Comparison of ENCODE assay signal across 8 cellular contexts in the genomic region with DNA sequence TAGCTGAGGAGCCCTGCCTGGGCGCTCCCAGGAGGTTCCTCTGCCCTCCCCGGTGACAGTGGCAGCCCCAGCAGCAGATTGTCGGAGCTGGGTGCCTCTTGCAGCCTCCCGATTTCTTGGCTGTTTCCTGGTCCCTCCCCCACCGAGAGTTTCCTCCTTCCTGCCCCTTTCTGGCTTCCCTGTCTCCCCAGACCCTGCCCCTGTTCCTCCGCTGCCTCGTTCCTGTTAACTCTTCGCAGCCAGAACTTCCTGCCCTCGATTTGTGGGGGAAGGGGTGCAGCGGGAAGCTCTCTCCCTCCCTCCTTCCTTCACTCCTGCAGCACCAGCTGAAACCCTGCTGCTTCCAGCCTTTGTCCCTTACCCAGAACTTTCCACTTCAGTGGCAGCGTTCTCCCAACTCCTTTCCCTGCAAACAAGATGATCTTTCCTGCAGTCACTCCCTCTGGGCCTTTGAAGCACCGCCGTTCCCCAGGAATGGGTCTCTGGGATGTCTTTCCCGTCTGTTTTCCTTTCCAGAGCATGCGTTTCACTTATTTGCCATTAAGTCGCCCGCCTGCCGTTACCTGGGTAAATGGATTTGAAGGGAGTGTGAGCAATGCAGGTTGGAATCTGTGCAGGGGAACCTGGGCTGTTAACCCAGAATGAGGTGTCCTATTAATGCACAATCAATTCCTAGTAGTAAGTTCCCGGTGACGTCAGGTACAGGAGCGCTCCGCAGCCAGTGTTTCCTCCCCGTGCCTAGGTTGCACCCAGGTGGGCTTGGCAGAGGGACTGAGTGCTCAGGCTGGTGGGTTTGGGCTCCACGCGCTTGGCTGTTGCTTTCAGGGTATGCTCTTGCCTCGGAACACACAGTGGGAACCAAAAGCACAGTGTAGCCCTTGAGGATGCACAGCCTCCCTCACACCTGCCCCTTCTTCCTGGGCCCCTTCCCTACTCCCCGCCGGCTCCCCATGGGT. TPM values are rescaled to one million over a fixed set of nuclear protein-coding genes. Genes with fewer than 3 reads are reported as not detected.
A peak's percentile ranks its signal among the peaks of the same experiment; 100 is the strongest.
DNase-seq lines count a peak whose midpoint lies in the region; FAIRE-seq and TF ChIP-seq lines count a peak whose summit lies in the region.

No MANE protein-coding gene starts in this region.

- no peak for FAIRE-seq in keratinocyte (lab: Jason Lieb, UNC)

- 21 to 27% (median 24%) methylated on average over 27 to 28 of the region's 28 CpGs for WGBS in stomach, 5 donors

- intact Hi-C loops in stomach (cut with DNase I; ENCODE audit: low total_unique reads), result no loop called here

- POLR2A ChIA-PET in GM10248 (lab: Yijun Ruan, JAX), result interaction anchor here (1.0 kb wide), 1 partner anchor 83 kb away, joined by 4 read pairs; a partner anchor contains a TSS

- TF ChIP-seq POLR2A in stomach (IDR thresholded peaks at IDR 0.05), result no peak

- CTCF ChIA-PET in GM10248 (lab: Yijun Ruan, JAX), result interaction anchor here (1.0 to 6.3 kb wide), 10 partner anchors 8 to 112 kb away, joined by 3 to 56 read pairs (median 8); a partner anchor contains a TSS

- H3K4me3 ChIP-seq in BLaER1, result peak overlapping the region; percentile 99
- peak overlapping the region; percentile 48 for H3K4me3 ChIP-seq in LNCaP clone FGC (ENCODE audit: low read depth, low read length)
- peak overlapping the region; percentile 1 to 50 (median 44) for H3K4me3 ChIP-seq in keratinocyte (ENCODE audit: control insufficient read depth in 2 of 3, extremely low read depth in 1 of 3, insufficient read depth in 2 of 3, low read depth in 1 of 3, low read length in 3 of 3)
- H3K4me3 ChIP-seq in stomach, result peak overlapping the region; percentile 17 to 99 (median 97)

- peak overlapping the region; percentile 99 for H3K4me2 ChIP-seq in BLaER1
- peak overlapping the region; percentile 85 for H3K4me2 ChIP-seq in keratinocyte (ENCODE audit: control insufficient read depth, extremely low read depth, insufficient read depth, low read depth, low read length)

- H3K27me3 ChIP-seq in BLaER1 (no peaks in the 10 kb centered on the region), keratinocyte (ENCODE audit: control insufficient read depth, extremely low read depth, insufficient read depth, low read length) (no peaks in the 10 kb centered on the region), stomach (no peaks in the 10 kb centered on the region)

- no peak overlapping the region for H2AFZ ChIP-seq in keratinocyte (ENCODE audit: control insufficient read depth, low read length)

- no peak for TF ChIP-seq CTCF in LNCaP clone FGC (IDR thresholded peaks at IDR 0.05; ENCODE audit: control insufficient read depth, extremely low read depth, insufficient read depth)
- TF ChIP-seq CTCF in keratinocyte (optimal IDR thresholded peaks at IDR 0.05 in 1 of 3, IDR thresholded peaks at IDR 0.05 in 1 of 3, conservative IDR thresholded peaks at IDR 0.05 in 1 of 3; ENCODE audit: extremely low read depth in 1 of 3, insufficient read depth in 2 of 3, low read length in 3 of 3), result no peak
- TF ChIP-seq CTCF in stomach (IDR thresholded peaks at IDR 0.05), result no peak
- TF ChIP-seq CTCF in GM10248 (IDR thresholded peaks at IDR 0.05; ENCODE audit: control extremely low read depth, extremely low read depth, low read depth, missing control alignments), result no peak

- H3K4me1 ChIP-seq in BLaER1, result peaks cover 76% of the 10 kb centered on the region
- peaks cover 51% of the 10 kb centered on the region for H3K4me1 ChIP-seq in keratinocyte (ENCODE audit: control insufficient read depth, extremely low read depth, insufficient read depth, low read length)
- peaks cover 81 to 95% (median 91%) of the 10 kb centered on the region in 4 donors for H3K4me1 ChIP-seq in stomach

- dilution Hi-C loops in keratinocyte (cut with MboI; ENCODE audit: extremely low pct_ligation_motif_present, low sequenced_read_pairs), result no loop called here

- peak overlapping the region; percentile 100 for H3K27ac ChIP-seq in BLaER1
- peak overlapping the region; percentile 27 for H3K27ac ChIP-seq in keratinocyte (ENCODE audit: control insufficient read depth, insufficient read depth, low read length)
- H3K27ac ChIP-seq in stomach, result peak overlapping the region; percentile 40 to 95 (median 92)

- H3K9me3 ChIP-seq in BLaER1 (no peaks in the 10 kb centered on the region), keratinocyte (ENCODE audit: control insufficient read depth, low read depth, low read length) (no peaks in the 10 kb centered on the region), stomach (no peaks in the 10 kb centered on the region)

- no peak for TF ChIP-seq EP300 in stomach (IDR thresholded peaks at IDR 0.05)

- DNase-seq in LNCaP clone FGC (ENCODE audit: low read depth), result no peak
- peak; percentile 38 for DNase-seq in astrocyte of the hippocampus (ENCODE audit: low read depth, low spot score)
- no peak for DNase-seq in keratinocyte (ENCODE audit: low read depth, low spot score)
- DNase-seq in stomach, result no peak
- DNase-seq in NK-92 (lab: John Stamatoyannopoulos, UW; ENCODE audit: unreplicated experiment), result no peak
- no peak for DNase-seq in GM10248 (ENCODE audit: extremely low spot score)
- no peak for DNase-seq in activated gamma-delta T cell (lab: John Stamatoyannopoulos, UW)

- peaks cover 2% of the 10 kb centered on the region for H3K9me1 ChIP-seq in keratinocyte (ENCODE audit: control insufficient read depth, extremely low read depth, insufficient read depth, low read length)

- H3K9ac ChIP-seq in BLaER1, result peak overlapping the region; percentile 100
- H3K9ac ChIP-seq in keratinocyte (ENCODE audit: control insufficient read depth, extremely low read depth, insufficient read depth, low read length), result peak overlapping the region; percentile 55

- peaks cover 76% of the 10 kb centered on the region for H3K36me3 ChIP-seq in BLaER1
- peaks cover 10 to 29% of the 10 kb centered on the region in 2 experiments for H3K36me3 ChIP-seq in keratinocyte (ENCODE audit: control insufficient read depth in 2 of 2, extremely low read depth in 1 of 2, insufficient read depth in 2 of 2, low read length in 2 of 2)
- peaks cover 0 to 26% (median 17%) of the 10 kb centered on the region in 4 donors for H3K36me3 ChIP-seq in stomach

- H3K79me2 ChIP-seq in keratinocyte (ENCODE audit: control insufficient read depth, insufficient read depth, low read length), result peaks cover 85% of the 10 kb centered on the region

- peaks cover 33% of the 10 kb centered on the region for H4K20me1 ChIP-seq in BLaER1
- H4K20me1 ChIP-seq in keratinocyte (ENCODE audit: control insufficient read depth, extremely low read depth, insufficient read depth, low read length), result peaks cover 14% of the 10 kb centered on the region

RNA-seq across cellular contexts. Expression of a gene that starts 4.3 kb away (rescaled TPM):
- polyA plus RNA-seq in keratinocyte, result 21.1 to 29.2 TPM (median 23.3 TPM) in 3 replicates
- polyA plus RNA-seq in keratinocyte (2011; ENCODE audit: low read depth), result 72.4 TPM
- polyA plus RNA-seq in keratinocyte (2011; cell fraction: cytosol; rRNA removed), result 15.4 and 26.0 TPM in 2 replicates
- 38.5 and 51.4 TPM in 2 replicates for polyA plus RNA-seq in keratinocyte (2011; cell fraction: nucleus; rRNA removed)
- polyA plus RNA-seq in keratinocyte (2012; ENCODE audit: low replicate concordance), result 26.4 and 42.3 TPM in 2 replicates
- polyA minus RNA-seq in keratinocyte, result 28.1 to 136 TPM (median 33.8 TPM) in 3 replicates
- 62.0 TPM for polyA minus RNA-seq in keratinocyte (2011; cell fraction: cytosol; rRNA and poly(A)+ RNA removed)
- 26.1 and 27.0 TPM in 2 replicates for polyA minus RNA-seq in keratinocyte (2011; cell fraction: nucleus; rRNA and poly(A)+ RNA removed)
- 100 to 1,000 TPM in 4 of 5 donors, 10 to 100 TPM in 1; 53.8 to 266 (median 131) TPM for total RNA-seq in stomach
- 10 to 100 TPM; 44.0 to 59.4 (median 46.5) TPM for polyA plus RNA-seq in stomach

RNA-seq across cellular contexts. Expression of a gene that starts 18.6 kb away (rescaled TPM):
- polyA plus RNA-seq in keratinocyte, result 18.1 to 40.1 TPM (median 25.0 TPM) in 3 replicates
- polyA plus RNA-seq in keratinocyte (2011; ENCODE audit: low read depth), result 26.3 TPM
- polyA plus RNA-seq in keratinocyte (2011; cell fraction: cytosol; rRNA removed), result 11.4 and 22.0 TPM in 2 replicates
- polyA plus RNA-seq in keratinocyte (2011; cell fraction: nucleus; rRNA removed), result 58.2 and 67.9 TPM in 2 replicates
- 16.9 and 35.5 TPM in 2 replicates for polyA plus RNA-seq in keratinocyte (2012; ENCODE audit: low replicate concordance)
- 18.7 to 32.6 TPM (median 20.1 TPM) in 3 replicates for polyA minus RNA-seq in keratinocyte
- polyA minus RNA-seq in keratinocyte (2011; cell fraction: cytosol; rRNA and poly(A)+ RNA removed), result 17.8 TPM
- polyA minus RNA-seq in keratinocyte (2011; cell fraction: nucleus; rRNA and poly(A)+ RNA removed), result 29.3 and 30.3 TPM in 2 replicates
- total RNA-seq in stomach, result 10 to 100 TPM; 24.6 to 96.4 (median 42.6) TPM
- polyA plus RNA-seq in stomach, result 10 to 100 TPM; 18.5 to 61.3 (median 30.9) TPM

RNA-seq across cellular contexts. Expression of a gene that starts 32.8 kb away (rescaled TPM):
- 20.5 to 39.2 TPM (median 24.8 TPM) in 3 replicates for polyA plus RNA-seq in keratinocyte
- 11.2 TPM for polyA plus RNA-seq in keratinocyte (2011; ENCODE audit: low read depth)
- polyA plus RNA-seq in keratinocyte (2011; cell fraction: cytosol; rRNA removed), result 12.1 and 25.9 TPM in 2 replicates
- 55.6 and 73.3 TPM in 2 replicates for polyA plus RNA-seq in keratinocyte (2011; cell fraction: nucleus; rRNA removed)
- 42.9 and 52.4 TPM in 2 replicates for polyA plus RNA-seq in keratinocyte (2012; ENCODE audit: low replicate concordance)
- 22.4 to 37.8 TPM (median 30.0 TPM) in 3 replicates for polyA minus RNA-seq in keratinocyte
- polyA minus RNA-seq in keratinocyte (2011; cell fraction: cytosol; rRNA and poly(A)+ RNA removed), result 49.9 TPM
- polyA minus RNA-seq in keratinocyte (2011; cell fraction: nucleus; rRNA and poly(A)+ RNA removed), result 29.0 and 32.8 TPM in 2 replicates
- total RNA-seq in stomach, result 100 to 1,000 TPM in 3 of 5 donors, 10 to 100 TPM in 2; 23.5 to 217 (median 103) TPM
- 10 to 100 TPM; 18.8 to 34.3 (median 22.6) TPM for polyA plus RNA-seq in stomach

Comparison
In these comparisons a context has a peak if more than half of its experiments do, and no peak if none do; other contexts are left out.
1. H3K27ac ChIP-seq: peak in every context shown above with its lines; median percentile 100 in BLaER1; 92 in stomach; 27 in keratinocyte.
2. H3K4me3 ChIP-seq: peak in every context shown above with its lines; median percentile 99 in BLaER1; 97 in stomach; 48 in LNCaP clone FGC; 44 in keratinocyte.